22 cellular contexts compared by ENCODE assay signal in the genomic region with DNA sequence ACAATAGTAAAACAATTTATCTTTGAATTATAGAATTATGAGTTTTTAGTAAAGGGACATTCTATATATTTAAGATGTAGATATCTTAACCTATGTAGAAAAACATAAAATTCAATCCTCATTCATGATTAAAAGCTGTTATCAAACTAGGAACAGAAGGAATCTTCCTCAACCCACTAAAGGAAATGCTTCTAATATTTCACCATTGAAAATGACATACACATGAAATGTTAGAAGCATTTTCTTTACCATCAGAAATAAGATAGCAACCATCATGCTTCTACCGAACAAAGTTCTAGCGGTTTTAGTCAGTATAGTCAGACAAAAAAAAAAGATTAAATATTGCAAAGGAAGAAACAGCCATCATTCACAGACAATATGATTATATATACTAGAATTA. TPM values are rescaled to one million over a fixed set of nuclear protein-coding genes. Genes with fewer than 3 reads are reported as not detected.
"Had no signal": no experiment of that assay in that cellular context is flagged by ENCODE, and none has a peak within 500 bp of the region (broad histone marks: within the 10 kb centered on the region; RNA-seq: fewer than 3 reads in every experiment).

No MANE protein-coding gene starts in this region.

- H3K4me3 Mint-ChIP-seq: activated CD4-positive, alpha-beta T cell treated with anti-CD3 and anti-CD28 coated beads, Interleukin-2, amount 10 ng/mL, durations not matched to agents 7 days and 5 days; activated CD8-positive, alpha-beta T cell treated with anti-CD3 and anti-CD28 coated beads, Interleukin-2, amount 10 ng/mL, durations not matched to agents 7 days and 5 days; activated naive CD4-positive, alpha-beta T cell treated with anti-CD3 and anti-CD28 coated beads, Interleukin-2, amount 50 U/mL, for 24 hours; nephron; stimulated activated naive CD8-positive, alpha-beta T cell treated with anti-CD3 and anti-CD28 coated beads, Interleukin-15, amount 100 ng/mL, for 72 hours; T-cell; T-helper 2 cell treated with Interferon-gamma antibody and Interleukin-4, amounts not matched to agents 5 μg/mL and 100 μg/mL, for 36 hours had no signal

- H3K27me3 Mint-ChIP-seq: activated naive CD4-positive, alpha-beta T cell treated with anti-CD3 and anti-CD28 coated beads, Interleukin-2, amount 50 U/mL, for 24 hours; stimulated activated naive CD8-positive, alpha-beta T cell treated with anti-CD3 and anti-CD28 coated beads, Interleukin-15, amount 100 ng/mL, for 72 hours; T-cell had no signal

- ATAC-seq: activated CD4-positive, CD25-positive, alpha-beta regulatory T cell treated with anti-CD3 and anti-CD28 coated beads, Interleukin-2, amount 50 U/mL, for 24 hours; activated CD8-positive, alpha-beta T cell treated with anti-CD3 and anti-CD28 coated beads, Interleukin-2, amount 10 ng/mL, durations not matched to agents 7 days and 5 days; foreskin keratinocyte; right cardiac atrium; SK-N-SH treated with all-trans-retinoic acid at 6 μM for 48 hours; stimulated activated naive CD8-positive, alpha-beta T cell treated with anti-CD3 and anti-CD28 coated beads, Interleukin-15, amount 100 ng/mL, for 72 hours; T-cell had no signal

- H3K27ac Mint-ChIP-seq: activated CD4-positive, alpha-beta T cell treated with anti-CD3 and anti-CD28 coated beads, Interleukin-2, amount 10 ng/mL, durations not matched to agents 7 days and 5 days; activated CD8-positive, alpha-beta T cell treated with anti-CD3 and anti-CD28 coated beads, Interleukin-2, amount 10 ng/mL, durations not matched to agents 7 days and 5 days; activated naive CD4-positive, alpha-beta T cell treated with anti-CD3 and anti-CD28 coated beads, Interleukin-2, amount 50 U/mL, for 24 hours; nephron; T-cell; T-helper 2 cell treated with Interferon-gamma antibody and Interleukin-4, amounts not matched to agents 5 μg/mL and 100 μg/mL, for 36 hours had no signal

- DNase-seq: activated CD4-positive, alpha-beta T cell treated with anti-CD3 and anti-CD28 coated beads, Interleukin-2, amount 10 ng/mL, durations not matched to agents 7 days and 5 days; activated CD8-positive, alpha-beta T cell treated with anti-CD3 and anti-CD28 coated beads, Interleukin-2, amount 10 ng/mL, durations not matched to agents 7 days and 5 days; activated gamma-delta T cell treated with Interleukin-2 at 50 U/mL for 16 hours; effector CD4-positive, alpha-beta T cell; erythroblast; foreskin keratinocyte; kidney glomerular epithelial cell; left ventricle myocardium inferior; right cardiac atrium; stimulated activated CD4-positive, alpha-beta T cell treated with anti-CD3 and anti-CD28 coated beads, Interleukin-12 subunit alpha, Interleukin-12 subunit beta, amount 100 ng/mL, for 4 hours; stimulated activated naive CD8-positive, alpha-beta T cell treated with anti-CD3 and anti-CD28 coated beads, Interleukin-15, amount 100 ng/mL, for 72 hours; T-cell; tibial artery had no signal

- H3K4me1 Mint-ChIP-seq: nephron; stimulated activated naive CD8-positive, alpha-beta T cell treated with anti-CD3 and anti-CD28 coated beads, Interleukin-15, amount 100 ng/mL, for 72 hours had no signal

- H3K4me3 ChIP-seq: ascending aorta, breast epithelium, left ventricle myocardium inferior, tibial artery had no signal

RNA-seq across cellular contexts. Expression of a gene that starts 32.2 kb away (rescaled TPM):
- total RNA-seq: activated CD4-positive, alpha-beta T cell treated with anti-CD3 and anti-CD28 coated beads, Interleukin-2, amount 10 ng/mL, durations not matched to agents 7 days and 5 days; activated CD8-positive, alpha-beta T cell treated with anti-CD3 and anti-CD28 coated beads, Interleukin-2, amount 10 ng/mL, durations not matched to agents 7 days and 5 days; ascending aorta; left ventricle myocardium inferior; lung microvascular endothelial cell; pulmonary artery endothelial cell; right cardiac atrium; T-cell had no signal
- polyA plus RNA-seq: right cardiac atrium had no signal
